Comparison of ENCODE assay signal across 8 cellular contexts in genomic region chr22:17172172-17172833, GRCh38. TPM values are rescaled to one million over a fixed set of nuclear protein-coding genes. Genes with fewer than 3 reads are reported as not detected.
A peak's percentile ranks its signal among the peaks of the same experiment; 100 is the strongest.
DNase-seq lines count a peak whose midpoint lies in the region; ATAC-seq and TF ChIP-seq lines count a peak whose summit lies in the region.

No MANE protein-coding gene starts in this region.

- H3K27ac ChIP-seq in iPS-18a (ENCODE audit: low read length) (peak overlapping the region; percentile 19), spleen (peak overlapping the region; percentile 88 to 96 (median 94))

- no peak for TF ChIP-seq CTCF in spleen (IDR thresholded peaks at IDR 0.05 in 8 of 11, conservative IDR thresholded peaks at IDR 0.05 in 3 of 11)

- 73 to 89% (median 81%) methylated on average over 17 of the region's 17 CpGs for WGBS in spleen, 5 donors

- TF ChIP-seq POLR2A in spleen (IDR thresholded peaks at IDR 0.05), result no peak

- intact Hi-C loops in spleen (cut with DNase I; ENCODE audit: low total_unique reads), result loop anchor here (2.0 to 5.0 kb wide), 2 partner anchors 100 to 330 kb away; no protein-coding TSS in a partner anchor

- H3K9ac ChIP-seq in adipocyte (ENCODE audit: low read length) (peak overlapping the region; percentile 88), iPS-18a (ENCODE audit: low read length) (peak overlapping the region; percentile 50)

- H3K4me3 ChIP-seq in adipocyte (ENCODE audit: low read length), result peak overlapping the region; percentile 90
- H3K4me3 ChIP-seq in iPS-18a (ENCODE audit: low read length), result peak overlapping the region; percentile 49
- peak overlapping the region; percentile 45 to 87 (median 72) for H3K4me3 ChIP-seq in spleen

- H3K27me3 ChIP-seq in adipocyte (replicated peaks; ENCODE audit: control insufficient read depth, insufficient read depth, low read length) (no peaks in the 10 kb centered on the region), iPS-18a (ENCODE audit: control insufficient read depth, insufficient read depth, low read length) (no peaks in the 10 kb centered on the region), spleen (replicated peaks in 1 of 7) (no peaks in the 10 kb centered on the region)

- ATAC-seq in GM18511 (IDR thresholded peaks at IDR 0.05; ENCODE audit: unreplicated experiment), result no peak
- no peak for ATAC-seq in HG02981 (IDR thresholded peaks at IDR 0.05; ENCODE audit: unreplicated experiment)

- peaks cover 18% of the 10 kb centered on the region for H3K4me1 ChIP-seq in adipocyte (ENCODE audit: control insufficient read depth, insufficient read depth, low read length)
- peaks cover 9% of the 10 kb centered on the region for H3K4me1 ChIP-seq in iPS-18a (ENCODE audit: control insufficient read depth, low read depth, low read length)
- peaks cover 0 to 28% (median 15%) of the 10 kb centered on the region in 6 donors for H3K4me1 ChIP-seq in spleen

- peak; percentile 62 for DNase-seq in DMS53 (lab: John Stamatoyannopoulos, UW)
- DNase-seq in DMS53 treated with DMSO at 0.1 percent for 48 hours (lab: John Stamatoyannopoulos, UW; ENCODE audit: unreplicated experiment), result no peak
- DNase-seq in adipocyte (ENCODE audit: low read depth), result no peak
- peak; percentile 81 for DNase-seq in spleen
- DNase-seq in stimulated activated naive CD4-positive, alpha-beta T cell treated with Interleukin-2 at 50 U/mL for 16 hours (lab: John Stamatoyannopoulos, UW), result no peak

- H3K36me3 ChIP-seq in adipocyte (ENCODE audit: control insufficient read depth, insufficient read depth, low read length, severe bottlenecking) (no peaks in the 10 kb centered on the region), iPS-18a (ENCODE audit: control insufficient read depth, low read depth, low read length) (no peaks in the 10 kb centered on the region), spleen (no peaks in the 10 kb centered on the region)

- H3K9me3 ChIP-seq in adipocyte (ENCODE audit: control insufficient read depth, low read length), result no peaks in the 10 kb centered on the region
- no peaks in the 10 kb centered on the region for H3K9me3 ChIP-seq in iPS-18a (ENCODE audit: control insufficient read depth, low read depth, low read length)
- no peaks in the 10 kb centered on the region for H3K9me3 ChIP-seq in spleen

RNA-seq across cellular contexts. Expression of gene HDHD5, which starts 13.2 kb away (rescaled TPM):
- 10 to 100 TPM; 27.9 to 40.8 (median 31.6) TPM for total RNA-seq in spleen
- polyA plus RNA-seq in spleen, result 10 to 100 TPM; 25.4 to 47.6 (median 33.0) TPM

RNA-seq across cellular contexts. Expression of gene ADA2, which starts 46.9 kb away (rescaled TPM):
- 100 to 1,000 TPM; 115 to 187 (median 166) TPM for total RNA-seq in spleen
- 10 to 100 TPM; 22.0 to 30.2 (median 22.7) TPM for polyA plus RNA-seq in spleen

RNA-seq across cellular contexts. Expression of gene TMEM121B, which starts 51.1 kb away (rescaled TPM):
- total RNA-seq in spleen, result 1 to 10 TPM in 3 of 7 donors, under 1 TPM in 4; 0.72 to 3.6 (median 0.98) TPM
- under 1 TPM; 0.03 to 0.19 (median 0.15) TPM for polyA plus RNA-seq in spleen

Comparison
In these comparisons a context has a peak if more than half of its experiments do, and no peak if none do; other contexts are left out.
1. DNase-seq: peak in DMS53 (single experiment) and spleen (single experiment); none in DMS53 treated with DMSO at 0.1 percent for 48 hours (single experiment), adipocyte (single experiment) and stimulated activated naive CD4-positive, alpha-beta T cell treated with Interleukin-2 at 50 U/mL for 16 hours (single experiment).
2. Peak in every context shown above with its lines, with median percentiles within 50 percentile points of each other: H3K4me3 ChIP-seq.